1 cellular context compared by ENCODE assay signal in the genomic region with DNA sequence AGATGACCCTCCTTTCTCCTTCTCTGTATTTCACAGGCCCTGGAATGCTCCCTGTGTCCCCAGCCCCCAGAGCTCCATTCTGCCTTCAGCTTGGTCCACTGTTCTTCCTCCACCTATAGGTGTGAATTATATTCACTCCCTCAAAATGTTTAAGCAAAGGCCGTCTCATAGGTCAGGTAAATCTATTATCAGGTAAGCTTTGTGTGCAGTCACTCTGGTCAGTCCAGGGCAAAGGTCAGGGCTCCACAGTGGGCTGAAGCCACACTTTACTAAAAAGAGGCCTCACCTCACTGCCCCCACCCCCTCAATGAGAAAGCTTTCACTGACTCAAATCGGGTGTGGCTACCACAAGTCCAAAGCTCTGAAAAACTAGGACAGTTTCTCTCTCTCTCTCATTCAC.
TF ChIP-seq lines count a peak whose summit lies in the region.

No MANE protein-coding gene starts in this region.

TF ChIP-seq in GM23338, 12 proteins besides CTCF, POLR2A, EP300 and RAD21 (continued from another document):
- TF ChIP-seq, protein P1, sequence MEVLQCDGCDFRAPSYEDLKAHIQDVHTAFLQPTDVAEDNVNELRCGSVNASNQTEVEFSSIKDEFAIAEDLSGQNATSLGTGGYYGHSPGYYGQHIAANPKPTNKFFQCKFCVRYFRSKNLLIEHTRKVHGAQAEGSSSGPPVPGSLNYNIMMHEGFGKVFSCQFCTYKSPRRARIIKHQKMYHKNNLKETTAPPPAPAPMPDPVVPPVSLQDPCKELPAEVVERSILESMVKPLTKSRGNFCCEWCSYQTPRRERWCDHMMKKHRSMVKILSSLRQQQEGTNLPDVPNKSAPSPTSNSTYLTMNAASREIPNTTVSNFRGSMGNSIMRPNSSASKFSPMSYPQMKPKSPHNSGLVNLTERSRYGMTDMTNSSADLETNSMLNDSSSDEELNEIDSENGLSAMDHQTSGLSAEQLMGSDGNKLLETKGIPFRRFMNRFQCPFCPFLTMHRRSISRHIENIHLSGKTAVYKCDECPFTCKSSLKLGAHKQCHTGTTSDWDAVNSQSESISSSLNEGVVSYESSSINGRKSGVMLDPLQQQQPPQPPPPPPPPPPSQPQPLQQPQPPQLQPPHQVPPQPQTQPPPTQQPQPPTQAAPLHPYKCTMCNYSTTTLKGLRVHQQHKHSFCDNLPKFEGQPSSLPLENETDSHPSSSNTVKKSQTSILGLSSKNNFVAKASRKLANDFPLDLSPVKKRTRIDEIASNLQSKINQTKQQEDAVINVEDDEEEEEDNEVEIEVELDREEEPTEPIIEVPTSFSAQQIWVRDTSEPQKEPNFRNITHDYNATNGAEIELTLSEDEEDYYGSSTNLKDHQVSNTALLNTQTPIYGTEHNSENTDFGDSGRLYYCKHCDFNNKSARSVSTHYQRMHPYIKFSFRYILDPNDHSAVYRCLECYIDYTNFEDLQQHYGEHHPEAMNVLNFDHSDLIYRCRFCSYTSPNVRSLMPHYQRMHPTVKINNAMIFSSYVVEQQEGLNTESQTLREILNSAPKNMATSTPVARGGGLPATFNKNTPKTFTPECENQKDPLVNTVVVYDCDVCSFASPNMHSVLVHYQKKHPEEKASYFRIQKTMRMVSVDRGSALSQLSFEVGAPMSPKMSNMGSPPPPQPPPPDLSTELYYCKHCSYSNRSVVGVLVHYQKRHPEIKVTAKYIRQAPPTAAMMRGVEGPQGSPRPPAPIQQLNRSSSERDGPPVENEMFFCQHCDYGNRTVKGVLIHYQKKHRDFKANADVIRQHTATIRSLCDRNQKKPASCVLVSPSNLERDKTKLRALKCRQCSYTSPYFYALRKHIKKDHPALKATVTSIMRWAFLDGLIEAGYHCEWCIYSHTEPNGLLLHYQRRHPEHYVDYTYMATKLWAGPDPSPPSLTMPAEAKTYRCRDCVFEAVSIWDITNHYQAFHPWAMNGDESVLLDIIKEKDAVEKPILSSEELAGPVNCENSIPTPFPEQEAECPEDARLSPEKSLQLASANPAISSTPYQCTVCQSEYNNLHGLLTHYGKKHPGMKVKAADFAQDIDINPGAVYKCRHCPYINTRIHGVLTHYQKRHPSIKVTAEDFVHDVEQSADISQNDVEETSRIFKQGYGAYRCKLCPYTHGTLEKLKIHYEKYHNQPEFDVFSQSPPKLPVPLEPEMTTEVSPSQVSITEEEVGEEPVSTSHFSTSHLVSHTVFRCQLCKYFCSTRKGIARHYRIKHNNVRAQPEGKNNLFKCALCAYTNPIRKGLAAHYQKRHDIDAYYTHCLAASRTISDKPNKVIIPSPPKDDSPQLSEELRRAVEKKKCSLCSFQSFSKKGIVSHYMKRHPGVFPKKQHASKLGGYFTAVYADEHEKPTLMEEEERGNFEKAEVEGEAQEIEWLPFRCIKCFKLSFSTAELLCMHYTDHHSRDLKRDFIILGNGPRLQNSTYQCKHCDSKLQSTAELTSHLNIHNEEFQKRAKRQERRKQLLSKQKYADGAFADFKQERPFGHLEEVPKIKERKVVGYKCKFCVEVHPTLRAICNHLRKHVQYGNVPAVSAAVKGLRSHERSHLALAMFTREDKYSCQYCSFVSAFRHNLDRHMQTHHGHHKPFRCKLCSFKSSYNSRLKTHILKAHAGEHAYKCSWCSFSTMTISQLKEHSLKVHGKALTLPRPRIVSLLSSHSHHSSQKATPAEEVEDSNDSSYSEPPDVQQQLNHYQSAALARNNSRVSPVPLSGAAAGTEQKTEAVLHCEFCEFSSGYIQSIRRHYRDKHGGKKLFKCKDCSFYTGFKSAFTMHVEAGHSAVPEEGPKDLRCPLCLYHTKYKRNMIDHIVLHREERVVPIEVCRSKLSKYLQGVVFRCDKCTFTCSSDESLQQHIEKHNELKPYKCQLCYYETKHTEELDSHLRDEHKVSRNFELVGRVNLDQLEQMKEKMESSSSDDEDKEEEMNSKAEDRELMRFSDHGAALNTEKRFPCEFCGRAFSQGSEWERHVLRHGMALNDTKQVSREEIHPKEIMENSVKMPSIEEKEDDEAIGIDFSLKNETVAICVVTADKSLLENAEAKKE (CRISPR knock-in tag; IDR thresholded peaks at IDR 0.05): no peak
- TF ChIP-seq EZH2phosphoT487 (IDR thresholded peaks at IDR 0.05; ENCODE audit: unreplicated experiment): no peak
- TF ChIP-seq JUNB (IDR thresholded peaks at IDR 0.05; ENCODE audit: unreplicated experiment): no peak
